In genomic region chr1:65170511-65171142, GRCh38 we compare ENCODE assay signal across 1 cellular context.
TF ChIP-seq lines count a peak whose summit lies in the region.

No MANE protein-coding gene starts in this region.

TF ChIP-seq in K562, 482 proteins besides CTCF, POLR2A, EP300 and RAD21 (continued from another document):
- peak; percentile 79 for TF ChIP-seq PKNOX1 (IDR thresholded peaks at IDR 0.05)
- TF ChIP-seq, protein P1, sequence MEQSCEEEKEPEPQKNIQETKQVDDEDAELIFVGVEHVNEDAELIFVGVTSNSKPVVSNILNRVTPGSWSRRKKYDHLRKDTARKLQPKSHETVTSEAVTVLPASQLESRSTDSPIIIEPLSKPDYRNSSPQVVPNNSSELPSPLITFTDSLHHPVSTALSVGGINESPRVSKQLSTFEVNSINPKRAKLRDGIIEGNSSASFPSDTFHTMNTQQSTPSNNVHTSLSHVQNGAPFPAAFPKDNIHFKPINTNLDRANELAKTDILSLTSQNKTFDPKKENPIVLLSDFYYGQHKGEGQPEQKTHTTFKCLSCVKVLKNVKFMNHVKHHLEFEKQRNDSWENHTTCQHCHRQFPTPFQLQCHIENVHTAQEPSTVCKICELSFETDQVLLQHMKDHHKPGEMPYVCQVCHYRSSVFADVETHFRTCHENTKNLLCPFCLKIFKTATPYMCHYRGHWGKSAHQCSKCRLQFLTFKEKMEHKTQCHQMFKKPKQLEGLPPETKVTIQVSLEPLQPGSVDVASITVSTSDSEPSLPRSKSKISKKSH (CRISPR knock-in tag; IDR thresholded peaks at IDR 0.05) = no peak
- no peak for TF ChIP-seq LCOR (CRISPR knock-in tag; IDR thresholded peaks at IDR 0.05)
- TF ChIP-seq, protein P2, sequence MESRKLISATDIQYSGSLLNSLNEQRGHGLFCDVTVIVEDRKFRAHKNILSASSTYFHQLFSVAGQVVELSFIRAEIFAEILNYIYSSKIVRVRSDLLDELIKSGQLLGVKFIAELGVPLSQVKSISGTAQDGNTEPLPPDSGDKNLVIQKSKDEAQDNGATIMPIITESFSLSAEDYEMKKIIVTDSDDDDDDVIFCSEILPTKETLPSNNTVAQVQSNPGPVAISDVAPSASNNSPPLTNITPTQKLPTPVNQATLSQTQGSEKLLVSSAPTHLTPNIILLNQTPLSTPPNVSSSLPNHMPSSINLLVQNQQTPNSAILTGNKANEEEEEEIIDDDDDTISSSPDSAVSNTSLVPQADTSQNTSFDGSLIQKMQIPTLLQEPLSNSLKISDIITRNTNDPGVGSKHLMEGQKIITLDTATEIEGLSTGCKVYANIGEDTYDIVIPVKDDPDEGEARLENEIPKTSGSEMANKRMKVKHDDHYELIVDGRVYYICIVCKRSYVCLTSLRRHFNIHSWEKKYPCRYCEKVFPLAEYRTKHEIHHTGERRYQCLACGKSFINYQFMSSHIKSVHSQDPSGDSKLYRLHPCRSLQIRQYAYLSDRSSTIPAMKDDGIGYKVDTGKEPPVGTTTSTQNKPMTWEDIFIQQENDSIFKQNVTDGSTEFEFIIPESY (CRISPR knock-in tag; IDR thresholded peaks at IDR 0.05) = no peak
- no peak for TF ChIP-seq LARP7 (IDR thresholded peaks at IDR 0.05)
- TF ChIP-seq HNRNPK (IDR thresholded peaks at IDR 0.05; ENCODE audit: low read depth, low read length, poor library complexity, severe bottlenecking) = no peak
- peak; percentile 96 for TF ChIP-seq MAFF (IDR thresholded peaks at IDR 0.05; ENCODE audit: low read length)
- TF ChIP-seq SRSF3 (IDR thresholded peaks at IDR 0.05; ENCODE audit: insufficient read depth, low read length) = no peak
- TF ChIP-seq FUS (optimal IDR thresholded peaks at IDR 0.05; ENCODE audit: low read depth, low read length) = no peak
- TF ChIP-seq ZNF197 (CRISPR knock-in tag; IDR thresholded peaks at IDR 0.05; ENCODE audit: low read depth) = no peak
- no peak for TF ChIP-seq FOSL1 (tag; conservative IDR thresholded peaks at IDR 0.05)
